Comparison of ENCODE assay signal across 8 cellular contexts in genomic region chr9:20658677-20659473, GRCh38. TPM values are rescaled to one million over a fixed set of nuclear protein-coding genes. Genes with fewer than 3 reads are reported as not detected.
DNase-seq lines count a peak whose midpoint lies in the region; ATAC-seq lines count a peak whose summit lies in the region.

No MANE protein-coding gene starts in this region.

- H3K9me3 ChIP-seq in thymus (ENCODE audit: control insufficient read depth) = no peaks in the 10 kb centered on the region

- peak; percentile 36 to 50 for ATAC-seq in activated T-cell treated with anti-CD3 and anti-CD28 coated beads, Interleukin-2, amount 50 U/mL, for 72 hours (replicated peaks in 1 of 2)
- ATAC-seq in GM21447 (IDR thresholded peaks at IDR 0.05; ENCODE audit: unreplicated experiment) = no peak

- 77% methylated on average over 13 of the region's 13 CpGs for WGBS in thymus

- peak in 1 of 2 donors; percentile 8 for DNase-seq in activated T-cell treated with anti-CD3 and anti-CD28 coated beads, Interleukin-2, amount 50 U/mL, for 72 hours
- DNase-seq in activated T-cell treated with anti-CD3 and anti-CD28 coated beads for 4 hours = no peak
- DNase-seq in activated naive CD8-positive, alpha-beta T cell treated with anti-CD3 and anti-CD28 coated beads for 36 hours = no peak
- DNase-seq in immature natural killer cell = no peak
- no peak for DNase-seq in GM19238 (ENCODE audit: insufficient read length, low spot score)
- no peak for DNase-seq in stimulated activated CD4-positive, alpha-beta T cell treated with anti-CD3 and anti-CD28 coated beads, Interleukin-2, amount 100 ng/mL, for 48 hours

- H3K9me3 Mint-ChIP-seq in activated T-cell treated with anti-CD3 and anti-CD28 coated beads, Interleukin-2, amount 50 U/mL, for 72 hours = no peaks in the 10 kb centered on the region
- no peaks in the 10 kb centered on the region for H3K9me3 Mint-ChIP-seq in activated naive CD8-positive, alpha-beta T cell treated with anti-CD3 and anti-CD28 coated beads for 36 hours
- no peaks in the 10 kb centered on the region for H3K9me3 Mint-ChIP-seq in immature natural killer cell

- H3K27ac ChIP-seq in thymus (ENCODE audit: low read depth) = no peak overlapping the region

- H3K27me3 Mint-ChIP-seq in activated T-cell treated with anti-CD3 and anti-CD28 coated beads, Interleukin-2, amount 50 U/mL, for 72 hours (ENCODE audit: low read depth) = no peaks in the 10 kb centered on the region
- H3K27me3 Mint-ChIP-seq in activated naive CD8-positive, alpha-beta T cell treated with anti-CD3 and anti-CD28 coated beads for 36 hours = no peaks in the 10 kb centered on the region
- peaks cover 2 to 8% (median 2%) of the 10 kb centered on the region in 3 donors for H3K27me3 Mint-ChIP-seq in immature natural killer cell (ENCODE audit: low read depth in 3 of 3)

- peak overlapping the region; percentile 48 for H3K4me3 ChIP-seq in thymus (ENCODE audit: low read length)

- no peaks in the 10 kb centered on the region for H3K4me1 Mint-ChIP-seq in activated T-cell treated with anti-CD3 and anti-CD28 coated beads, Interleukin-2, amount 50 U/mL, for 72 hours (ENCODE audit: low read depth)
- H3K4me1 Mint-ChIP-seq in activated naive CD8-positive, alpha-beta T cell treated with anti-CD3 and anti-CD28 coated beads for 36 hours = no peaks in the 10 kb centered on the region
- H3K4me1 Mint-ChIP-seq in immature natural killer cell = no peaks in the 10 kb centered on the region

- H3K27ac Mint-ChIP-seq in activated T-cell treated with anti-CD3 and anti-CD28 coated beads, Interleukin-2, amount 50 U/mL, for 72 hours = peak overlapping the region; percentile 59
- peak overlapping the region; percentile 75 for H3K27ac Mint-ChIP-seq in activated naive CD8-positive, alpha-beta T cell treated with anti-CD3 and anti-CD28 coated beads for 36 hours
- peak overlapping the region; percentile 57 to 86 (median 75) for H3K27ac Mint-ChIP-seq in immature natural killer cell

- no peaks in the 10 kb centered on the region for H3K4me1 ChIP-seq in thymus (ENCODE audit: control insufficient read depth, insufficient read depth, low read length)

- H3K4me3 Mint-ChIP-seq in activated T-cell treated with anti-CD3 and anti-CD28 coated beads, Interleukin-2, amount 50 U/mL, for 72 hours = no peak overlapping the region
- H3K4me3 Mint-ChIP-seq in activated naive CD8-positive, alpha-beta T cell treated with anti-CD3 and anti-CD28 coated beads for 36 hours = no peak overlapping the region
- H3K4me3 Mint-ChIP-seq in immature natural killer cell = peak overlapping the region in 1 of 5 donors; percentile 79

- peaks cover 0 to 2% of the 10 kb centered on the region in 2 donors for H3K36me3 Mint-ChIP-seq in activated T-cell treated with anti-CD3 and anti-CD28 coated beads, Interleukin-2, amount 50 U/mL, for 72 hours (ENCODE audit: insufficient read depth in 2 of 2)
- H3K36me3 Mint-ChIP-seq in activated naive CD8-positive, alpha-beta T cell treated with anti-CD3 and anti-CD28 coated beads for 36 hours = no peaks in the 10 kb centered on the region
- H3K36me3 Mint-ChIP-seq in immature natural killer cell = no peaks in the 10 kb centered on the region

- no peaks in the 10 kb centered on the region for H3K27me3 ChIP-seq in thymus (ENCODE audit: control insufficient read depth, insufficient read depth)

- no peaks in the 10 kb centered on the region for H3K36me3 ChIP-seq in thymus (ENCODE audit: control insufficient read depth, insufficient read depth)

RNA-seq across cellular contexts. Expression of gene FOCAD, which starts 25.2 kb away (rescaled TPM):
- 10 to 100 TPM; 29.4 to 29.6 TPM for total RNA-seq in activated T-cell treated with anti-CD3 and anti-CD28 coated beads, Interleukin-2, amount 50 U/mL, for 72 hours
- 10 to 100 TPM; 27.2 to 32.3 TPM for total RNA-seq in activated naive CD8-positive, alpha-beta T cell treated with anti-CD3 and anti-CD28 coated beads for 36 hours
- polyA plus RNA-seq in immature natural killer cell (10 to 100 TPM in 2 of 3 donors, 1 to 10 TPM in 1; 9.1 to 18.5 (median 13.9) TPM), thymus (12.7 TPM)

RNA-seq across cellular contexts. Expression of gene MLLT3, which starts 36.6 kb away (rescaled TPM):
- 10 to 100 TPM; 40.0 to 47.5 TPM for total RNA-seq in activated T-cell treated with anti-CD3 and anti-CD28 coated beads, Interleukin-2, amount 50 U/mL, for 72 hours
- 10 to 100 TPM; 68.0 to 69.9 TPM for total RNA-seq in activated naive CD8-positive, alpha-beta T cell treated with anti-CD3 and anti-CD28 coated beads for 36 hours
- polyA plus RNA-seq in immature natural killer cell (10 to 100 TPM in 2 of 3 donors, 1 to 10 TPM in 1; 3.0 to 16.1 (median 13.7) TPM), thymus (21.8 TPM)
